ENCODE assay signal across 21 cellular contexts in genomic region chr1:60893111-60893510, GRCh38.
"Had no signal": no experiment of that assay in that cellular context is flagged by ENCODE, and none has a peak within 500 bp of the region (broad histone marks: within the 10 kb centered on the region; RNA-seq: fewer than 3 reads in every experiment).

No MANE protein-coding gene starts in this region.

- H3K9me3 ChIP-seq: pancreas, tibial artery had no signal

- DNase-seq: activated CD4-positive, alpha-beta memory T cell treated with anti-CD3 and anti-CD28 coated beads, Interleukin-2, amount 10 ng/mL, durations not matched to agents 7 days and 5 days; activated CD4-positive, alpha-beta T cell treated with anti-CD3 and anti-CD28 coated beads, Interleukin-2, amount 10 ng/mL, durations not matched to agents 24 days and 14 days; activated effector memory CD4-positive, alpha-beta T cell treated with Interleukin-2 at 50 U/mL for 16 hours; activated naive CD4-positive, alpha-beta T cell treated with anti-CD3 and anti-CD28 coated beads for 36 hours; activated T-cell treated with anti-CD3 and anti-CD28 coated beads, Interleukin-2, amount 50 U/mL, for 72 hours; amygdala; effector CD4-positive, alpha-beta T cell; foreskin keratinocyte; left ventricle myocardium superior; mammary epithelial cell; midbrain; natural killer cell; pancreas; right cardiac atrium; stimulated activated CD4-positive, alpha-beta T cell treated with anti-CD3 and anti-CD28 coated beads, Interleukin-1b, Interleukin-23, amount 100 ng/mL, for 48 hours; T-helper 17 cell; tibial artery had no signal

- H3K27me3 Mint-ChIP-seq: dendritic cell treated with granulocyte-macrophage colony-stimulating factor and Interleukin-4, amounts not matched to agents 40 ng/mL and 50 ng/mL, for 4 days had no signal

- H3K27ac Mint-ChIP-seq: activated CD4-positive, alpha-beta memory T cell treated with anti-CD3 and anti-CD28 coated beads, Interleukin-2, amount 10 ng/mL, durations not matched to agents 7 days and 5 days; activated CD4-positive, alpha-beta T cell treated with anti-CD3 and anti-CD28 coated beads, Interleukin-2, amount 10 ng/mL, durations not matched to agents 24 days and 14 days; activated naive CD4-positive, alpha-beta T cell treated with anti-CD3 and anti-CD28 coated beads for 36 hours; activated T-cell treated with anti-CD3 and anti-CD28 coated beads, Interleukin-2, amount 50 U/mL, for 72 hours; dendritic cell treated with granulocyte-macrophage colony-stimulating factor and Interleukin-4, amounts not matched to agents 40 ng/mL and 50 ng/mL, for 4 days; natural killer cell; stimulated activated naive CD8-positive, alpha-beta T cell treated with anti-CD3 and anti-CD28 coated beads, Interleukin-15, Interleukin-2, amounts not matched to agents 100 ng/mL and 50 ng/mL, for 24 hours; T-helper 17 cell had no signal

- H3K9me3 Mint-ChIP-seq: activated CD4-positive, alpha-beta memory T cell treated with anti-CD3 and anti-CD28 coated beads, Interleukin-2, amount 10 ng/mL, durations not matched to agents 7 days and 5 days; activated CD4-positive, alpha-beta T cell treated with anti-CD3 and anti-CD28 coated beads, Interleukin-2, amount 10 ng/mL, durations not matched to agents 24 days and 14 days; activated naive CD4-positive, alpha-beta T cell treated with anti-CD3 and anti-CD28 coated beads for 36 hours; activated T-cell treated with anti-CD3 and anti-CD28 coated beads, Interleukin-2, amount 50 U/mL, for 72 hours; dendritic cell treated with granulocyte-macrophage colony-stimulating factor and Interleukin-4, amounts not matched to agents 40 ng/mL and 50 ng/mL, for 4 days; natural killer cell; stimulated activated naive CD8-positive, alpha-beta T cell treated with anti-CD3 and anti-CD28 coated beads, Interleukin-15, Interleukin-2, amounts not matched to agents 100 ng/mL and 50 ng/mL, for 24 hours had no signal

- H3K27me3 ChIP-seq: cardiac muscle cell, pancreas, tibial artery had no signal

- H3K4me3 ChIP-seq: cardiac muscle cell, pancreas, tibial artery had no signal

- ATAC-seq: activated CD4-positive, CD25-positive, alpha-beta regulatory T cell treated with anti-CD3 and anti-CD28 coated beads, Interleukin-2, amount 50 U/mL, for 24 hours; activated T-cell treated with anti-CD3 and anti-CD28 coated beads, Interleukin-2, amount 50 U/mL, for 72 hours; foreskin keratinocyte; left ventricle myocardium superior; natural killer cell; right cardiac atrium; T-helper 17 cell had no signal

- H3K4me1 Mint-ChIP-seq: activated CD4-positive, alpha-beta memory T cell treated with anti-CD3 and anti-CD28 coated beads, Interleukin-2, amount 10 ng/mL, durations not matched to agents 7 days and 5 days; activated CD4-positive, alpha-beta T cell treated with anti-CD3 and anti-CD28 coated beads, Interleukin-2, amount 10 ng/mL, durations not matched to agents 24 days and 14 days; natural killer cell; T-helper 17 cell had no signal

- H3K4me3 Mint-ChIP-seq: activated CD4-positive, alpha-beta memory T cell treated with anti-CD3 and anti-CD28 coated beads, Interleukin-2, amount 10 ng/mL, durations not matched to agents 7 days and 5 days; activated CD4-positive, alpha-beta T cell treated with anti-CD3 and anti-CD28 coated beads, Interleukin-2, amount 10 ng/mL, durations not matched to agents 24 days and 14 days; activated naive CD4-positive, alpha-beta T cell treated with anti-CD3 and anti-CD28 coated beads for 36 hours; activated T-cell treated with anti-CD3 and anti-CD28 coated beads, Interleukin-2, amount 50 U/mL, for 72 hours; dendritic cell treated with granulocyte-macrophage colony-stimulating factor and Interleukin-4, amounts not matched to agents 40 ng/mL and 50 ng/mL, for 4 days; natural killer cell; stimulated activated naive CD8-positive, alpha-beta T cell treated with anti-CD3 and anti-CD28 coated beads, Interleukin-15, Interleukin-2, amounts not matched to agents 100 ng/mL and 50 ng/mL, for 24 hours; T-helper 17 cell had no signal

- H3K36me3 Mint-ChIP-seq: natural killer cell had no signal

- H3K4me1 ChIP-seq: foreskin keratinocyte, pancreas, tibial artery had no signal

- H3K36me3 ChIP-seq: cardiac muscle cell, pancreas, tibial artery had no signal

- H3K27ac ChIP-seq: cardiac muscle cell, foreskin keratinocyte, pancreas, tibial artery had no signal
